In genomic region chr17:81513669-81514484, GRCh38 we compare ENCODE assay signal across 8 cellular contexts. TPM values are rescaled to one million over a fixed set of nuclear protein-coding genes. Genes with fewer than 3 reads are reported as not detected.
DNase-seq lines count a peak whose midpoint lies in the region; ATAC-seq, FAIRE-seq and TF ChIP-seq lines count a peak whose summit lies in the region.

No MANE protein-coding gene starts in this region.

- peaks cover 9% of the 10 kb centered on the region for H3K27me3 ChIP-seq in HUES48 (ENCODE audit: control insufficient read depth, insufficient read depth, low read length)
- H3K27me3 ChIP-seq in skeletal muscle tissue (ENCODE audit: control insufficient read depth in 3 of 3, insufficient read depth in 3 of 3, low read length in 3 of 3): peaks cover 0 to 8% (median 0%) of the 10 kb centered on the region in 3 donors

- peaks cover 34% of the 10 kb centered on the region for H3K36me3 Mint-ChIP-seq in T-helper 1 cell treated with Interleukin-12 subunit alpha and Interleukin-12 subunit beta and Interleukin-4 antibody, amounts not matched to agents 30 μg/mL and 1 μg/mL, for 36 hours (ENCODE audit: low read depth)
- peaks cover 54% of the 10 kb centered on the region for H3K36me3 Mint-ChIP-seq in central memory CD8-positive, alpha-beta T cell (ENCODE audit: insufficient read depth)

- H3K4me3 Mint-ChIP-seq in T-helper 1 cell treated with Interleukin-12 subunit alpha and Interleukin-12 subunit beta and Interleukin-4 antibody, amounts not matched to agents 30 μg/mL and 1 μg/mL, for 36 hours: peak overlapping the region; percentile 86
- peak overlapping the region; percentile 100 for H3K4me3 Mint-ChIP-seq in central memory CD8-positive, alpha-beta T cell

- peak overlapping the region; percentile 90 for H3K27ac Mint-ChIP-seq in T-helper 1 cell treated with Interleukin-12 subunit alpha and Interleukin-12 subunit beta and Interleukin-4 antibody, amounts not matched to agents 30 μg/mL and 1 μg/mL, for 36 hours
- peak overlapping the region; percentile 88 for H3K27ac Mint-ChIP-seq in central memory CD8-positive, alpha-beta T cell (ENCODE audit: low read depth)

- peaks cover 23% of the 10 kb centered on the region for H3K4me1 Mint-ChIP-seq in T-helper 1 cell treated with Interleukin-12 subunit alpha and Interleukin-12 subunit beta and Interleukin-4 antibody, amounts not matched to agents 30 μg/mL and 1 μg/mL, for 36 hours (ENCODE audit: low read depth)
- peaks cover 59% of the 10 kb centered on the region for H3K4me1 Mint-ChIP-seq in central memory CD8-positive, alpha-beta T cell

- H3K9ac ChIP-seq in HUES48 (ENCODE audit: low read depth, low read length) (peak overlapping the region; percentile 86), kidney (ENCODE audit: low read length in 2 of 2) (peak overlapping the region; percentile 87 to 90), skeletal muscle tissue (ENCODE audit: low read depth in 1 of 3, low read length in 3 of 3) (peak overlapping the region; percentile 91 to 97 (median 94))

- H3K27me3 Mint-ChIP-seq in T-helper 1 cell treated with Interleukin-12 subunit alpha and Interleukin-12 subunit beta and Interleukin-4 antibody, amounts not matched to agents 30 μg/mL and 1 μg/mL, for 36 hours (ENCODE audit: low read depth): no peaks in the 10 kb centered on the region
- H3K27me3 Mint-ChIP-seq in central memory CD8-positive, alpha-beta T cell: no peaks in the 10 kb centered on the region

- intact Hi-C loops in kidney (cut with DNase I): no loop called here

- no peaks in the 10 kb centered on the region for H3K9me3 Mint-ChIP-seq in T-helper 1 cell treated with Interleukin-12 subunit alpha and Interleukin-12 subunit beta and Interleukin-4 antibody, amounts not matched to agents 30 μg/mL and 1 μg/mL, for 36 hours
- no peaks in the 10 kb centered on the region for H3K9me3 Mint-ChIP-seq in central memory CD8-positive, alpha-beta T cell

- peak overlapping the region; percentile 97 for H3K27ac ChIP-seq in HUES48 (ENCODE audit: low read depth, low read length)
- peak overlapping the region; percentile 99 for H3K27ac ChIP-seq in kidney (ENCODE audit: low read depth in 2 of 2, low read length in 2 of 2)
- peak overlapping the region; percentile 99 for H3K27ac ChIP-seq in skeletal muscle tissue (ENCODE audit: low read depth, low read length)

- ATAC-seq in central memory CD8-positive, alpha-beta T cell (replicated peaks; ENCODE audit: extremely low read depth, poor library complexity, severe bottlenecking): no peak
- ATAC-seq in HG02623 (IDR thresholded peaks at IDR 0.05; ENCODE audit: unreplicated experiment): no peak
- no peak for ATAC-seq in HG03571 (IDR thresholded peaks at IDR 0.05; ENCODE audit: unreplicated experiment)

- peaks cover 14% of the 10 kb centered on the region for H3K4me1 ChIP-seq in HUES48 (ENCODE audit: control insufficient read depth, insufficient read depth, low read length)
- H3K4me1 ChIP-seq in kidney (ENCODE audit: control insufficient read depth in 1 of 2, insufficient read depth in 1 of 2, low read depth in 1 of 2, low read length in 2 of 2): peaks cover 3 to 33% of the 10 kb centered on the region in 2 donors
- peaks cover 42 to 69% (median 46%) of the 10 kb centered on the region in 3 donors for H3K4me1 ChIP-seq in skeletal muscle tissue (ENCODE audit: control insufficient read depth in 3 of 3, insufficient read depth in 3 of 3, low read length in 3 of 3)

- no peak for FAIRE-seq in kidney (lab: Jason Lieb, UNC)

- H3K9me3 ChIP-seq in HUES48 (ENCODE audit: control insufficient read depth, insufficient read depth, low read length) (no peaks in the 10 kb centered on the region), kidney (ENCODE audit: control insufficient read depth in 1 of 2, low read length in 2 of 2) (no peaks in the 10 kb centered on the region), skeletal muscle tissue (ENCODE audit: control insufficient read depth in 3 of 3, low read length in 3 of 3) (no peaks in the 10 kb centered on the region)

- no peak for TF ChIP-seq CTCF in kidney (IDR thresholded peaks at IDR 0.05; ENCODE audit: borderline replicate concordance, extremely low read depth, insufficient read depth)

- peak overlapping the region; percentile 74 for H3K4me3 ChIP-seq in HUES48 (ENCODE audit: low read depth, low read length)
- peak overlapping the region; percentile 58 to 73 for H3K4me3 ChIP-seq in kidney (ENCODE audit: low read length in 2 of 2)
- H3K4me3 ChIP-seq in skeletal muscle tissue (ENCODE audit: low read length in 3 of 3): peak overlapping the region; percentile 62 to 86 (median 83)

- peaks cover 33% of the 10 kb centered on the region for H3K36me3 ChIP-seq in HUES48 (ENCODE audit: control insufficient read depth, insufficient read depth, low read length)
- peaks cover 11 to 28% of the 10 kb centered on the region in 2 donors for H3K36me3 ChIP-seq in kidney (ENCODE audit: control insufficient read depth in 1 of 2, insufficient read depth in 2 of 2, low read length in 2 of 2)
- peaks cover 30 to 34% (median 31%) of the 10 kb centered on the region in 3 donors for H3K36me3 ChIP-seq in skeletal muscle tissue (ENCODE audit: control insufficient read depth in 3 of 3, insufficient read depth in 3 of 3, low read length in 3 of 3)

- DNase-seq in DMS153 treated with DMSO at 0.1 percent for 48 hours (lab: John Stamatoyannopoulos, UW; ENCODE audit: unreplicated experiment) (peak; percentile 66), kidney (peak; percentile 94)
- peak in 1 of 2 donors; percentile 18 for DNase-seq in central memory CD8-positive, alpha-beta T cell (ENCODE audit: low spot score in 2 of 2)

RNA-seq across cellular contexts. Expression of gene ACTG1, which starts 1.3 kb away (rescaled TPM):
- 2,632 TPM for total RNA-seq in kidney
- polyA plus RNA-seq in kidney (ENCODE audit: insufficient read depth, low read depth, low replicate concordance): 1,350 TPM
- total RNA-seq in skeletal muscle tissue: 1,613 TPM

RNA-seq across cellular contexts. Expression of gene FSCN2, which starts 14.3 kb away (rescaled TPM):
- 3.8 TPM for total RNA-seq in kidney
- polyA plus RNA-seq in kidney (ENCODE audit: insufficient read depth, low read depth, low replicate concordance): 0.26 TPM
- total RNA-seq in skeletal muscle tissue: 1.0 TPM

RNA-seq across cellular contexts. Expression of gene FAAP100, which starts 38.3 kb away (rescaled TPM):
- 28.6 TPM for total RNA-seq in kidney
- 13.2 TPM for polyA plus RNA-seq in kidney (ENCODE audit: insufficient read depth, low read depth, low replicate concordance)
- total RNA-seq in skeletal muscle tissue: 7.8 TPM
